Comparison of ENCODE assay signal across 21 cellular contexts in genomic region chr11:13679768-13680167, GRCh38. TPM values are rescaled to one million over a fixed set of nuclear protein-coding genes. Genes with fewer than 3 reads are reported as not detected.
DNase-seq lines count a peak whose midpoint lies in the region; ATAC-seq and TF ChIP-seq lines count a peak whose summit lies in the region.
"Had no signal": no experiment of that assay in that cellular context is flagged by ENCODE, and none has a peak within 500 bp of the region (broad histone marks: within the 10 kb centered on the region; RNA-seq: fewer than 3 reads in every experiment).

No MANE protein-coding gene starts in this region.

- no peaks in the 10 kb centered on the region for H3K27me3 Mint-ChIP-seq in natural killer cell (ENCODE audit: low read depth in 2 of 2)
- no peaks in the 10 kb centered on the region for H3K27me3 Mint-ChIP-seq in activated CD4-positive, alpha-beta memory T cell treated with anti-CD3 and anti-CD28 coated beads for 36 hours
- H3K27me3 Mint-ChIP-seq in type B pancreatic cell = no peaks in the 10 kb centered on the region
- no peaks in the 10 kb centered on the region for H3K27me3 Mint-ChIP-seq in activated T-helper 2 cell treated with anti-CD3 and anti-CD28 coated beads, Interferon-gamma antibody, Interleukin-2, Interleukin-4, amounts not matched to agents 10 μg/mL and 5 μg/mL and 100 μg/mL, durations not matched to agents 14 hours and 24 hours and 36 hours (ENCODE audit: low read depth)

- no peaks in the 10 kb centered on the region for H3K9me2 ChIP-seq in Loucy (replicated peaks; ENCODE audit: low read depth, low read length)

- H3K27ac Mint-ChIP-seq in natural killer cell = peak overlapping the region; percentile 71 to 87
- H3K27ac Mint-ChIP-seq in activated CD4-positive, alpha-beta memory T cell treated with anti-CD3 and anti-CD28 coated beads for 36 hours = no peak overlapping the region
- H3K27ac Mint-ChIP-seq in type B pancreatic cell = no peak overlapping the region
- no peak overlapping the region for H3K27ac Mint-ChIP-seq in activated T-helper 2 cell treated with anti-CD3 and anti-CD28 coated beads, Interferon-gamma antibody, Interleukin-2, Interleukin-4, amounts not matched to agents 10 μg/mL and 5 μg/mL and 100 μg/mL, durations not matched to agents 14 hours and 24 hours and 36 hours

- H3K4me1 Mint-ChIP-seq in natural killer cell (peaks cover 62 to 78% of the 10 kb centered on the region in 2 donors), type B pancreatic cell (ENCODE audit: unreplicated experiment) (peaks cover 19% of the 10 kb centered on the region)
- peaks cover 28% of the 10 kb centered on the region for H3K4me1 Mint-ChIP-seq in activated CD4-positive, alpha-beta memory T cell treated with anti-CD3 and anti-CD28 coated beads for 36 hours (ENCODE audit: low read depth)
- peaks cover 24% of the 10 kb centered on the region for H3K4me1 Mint-ChIP-seq in activated T-helper 2 cell treated with anti-CD3 and anti-CD28 coated beads, Interferon-gamma antibody, Interleukin-2, Interleukin-4, amounts not matched to agents 10 μg/mL and 5 μg/mL and 100 μg/mL, durations not matched to agents 14 hours and 24 hours and 36 hours (ENCODE audit: low read depth)

- no peaks in the 10 kb centered on the region for H3K36me3 ChIP-seq in Loucy (ENCODE audit: insufficient read depth, low read length)

- no peak for ATAC-seq in natural killer cell
- ATAC-seq in HG02981 (IDR thresholded peaks at IDR 0.05; ENCODE audit: unreplicated experiment) = no peak
- ATAC-seq: SK-N-SH treated with all-trans-retinoic acid at 6 μM for 48 hours had no signal

- DNase-seq in foreskin melanocyte = peak; percentile 76
- DNase-seq in natural killer cell = no peak
- DNase-seq in activated CD4-positive, alpha-beta memory T cell treated with anti-CD3 and anti-CD28 coated beads for 36 hours = no peak
- no peak for DNase-seq in type B pancreatic cell (ENCODE audit: extremely low spot score, unreplicated experiment)
- no peak for DNase-seq in activated T-helper 2 cell treated with anti-CD3 and anti-CD28 coated beads, Interferon-gamma antibody, Interleukin-2, Interleukin-4, amounts not matched to agents 10 μg/mL and 5 μg/mL and 100 μg/mL, durations not matched to agents 14 hours and 24 hours and 36 hours (ENCODE audit: low spot score)
- DNase-seq: ACHN; COR-L47; HCEC 1CT; NCI-H1092 treated with DMSO at 0.1 percent for 48 hours; NCI-H146; NCI-H2081; NCI-H2171 treated with DMSO at 0.1 percent for 48 hours; NCI-H446 treated with DMSO at 0.1 percent for 48 hours; NCI-H748 treated with DMSO at 0.1 percent for 48 hours; NK-92 treated with Interleukin-12 subunit alpha and Interleukin-12 subunit beta, amount 100 ng/mL, for 24 hours; RPMI8226; SHP77 treated with DMSO at 0.1 percent for 48 hours had no signal

- no peaks in the 10 kb centered on the region for H3F3A ChIP-seq in Loucy (ENCODE audit: low read depth)

- no peaks in the 10 kb centered on the region for H3K36me3 Mint-ChIP-seq in natural killer cell
- H3K36me3 Mint-ChIP-seq in activated CD4-positive, alpha-beta memory T cell treated with anti-CD3 and anti-CD28 coated beads for 36 hours = peaks cover 6% of the 10 kb centered on the region
- peaks cover 3% of the 10 kb centered on the region for H3K36me3 Mint-ChIP-seq in type B pancreatic cell
- H3K36me3 Mint-ChIP-seq in activated T-helper 2 cell treated with anti-CD3 and anti-CD28 coated beads, Interferon-gamma antibody, Interleukin-2, Interleukin-4, amounts not matched to agents 10 μg/mL and 5 μg/mL and 100 μg/mL, durations not matched to agents 14 hours and 24 hours and 36 hours (ENCODE audit: low read depth) = peaks cover 4% of the 10 kb centered on the region

- H4K20me1 ChIP-seq in Loucy (ENCODE audit: insufficient read depth, low read length, poor library complexity, severe bottlenecking) = peaks cover 85% of the 10 kb centered on the region

- no peak overlapping the region for H3K4me3 ChIP-seq in Loucy (ENCODE audit: low read length, poor library complexity, severe bottlenecking)
- H3K4me3 ChIP-seq: GM23248 had no signal

- no peaks in the 10 kb centered on the region for H3K9me3 ChIP-seq in Loucy (ENCODE audit: insufficient read depth, low read depth, low read length)

- H3K4me3 Mint-ChIP-seq in natural killer cell (peak overlapping the region; percentile 0), type B pancreatic cell (no peak overlapping the region)
- H3K4me3 Mint-ChIP-seq in activated CD4-positive, alpha-beta memory T cell treated with anti-CD3 and anti-CD28 coated beads for 36 hours = no peak overlapping the region
- no peak overlapping the region for H3K4me3 Mint-ChIP-seq in activated T-helper 2 cell treated with anti-CD3 and anti-CD28 coated beads, Interferon-gamma antibody, Interleukin-2, Interleukin-4, amounts not matched to agents 10 μg/mL and 5 μg/mL and 100 μg/mL, durations not matched to agents 14 hours and 24 hours and 36 hours (ENCODE audit: low read depth)

- CTCF ChIA-PET in activated CD4-positive, alpha-beta memory T cell treated with anti-CD3 and anti-CD28 coated beads for 36 hours (lab: Charles Lee) = no interaction called here

- H3K27me3 ChIP-seq in Loucy (ENCODE audit: insufficient read depth, low read length, poor library complexity, severe bottlenecking) = no peaks in the 10 kb centered on the region

- POLR2A ChIA-PET in activated CD4-positive, alpha-beta memory T cell treated with anti-CD3 and anti-CD28 coated beads for 36 hours (lab: Charles Lee) = no interaction called here

- H3K9me3 Mint-ChIP-seq in natural killer cell (no peaks in the 10 kb centered on the region), type B pancreatic cell (peaks cover 5% of the 10 kb centered on the region)
- H3K9me3 Mint-ChIP-seq in activated CD4-positive, alpha-beta memory T cell treated with anti-CD3 and anti-CD28 coated beads for 36 hours = no peaks in the 10 kb centered on the region
- H3K9me3 Mint-ChIP-seq in activated T-helper 2 cell treated with anti-CD3 and anti-CD28 coated beads, Interferon-gamma antibody, Interleukin-2, Interleukin-4, amounts not matched to agents 10 μg/mL and 5 μg/mL and 100 μg/mL, durations not matched to agents 14 hours and 24 hours and 36 hours = no peaks in the 10 kb centered on the region

- peaks cover 100% of the 10 kb centered on the region for H3K79me2 ChIP-seq in Loucy (ENCODE audit: insufficient read depth, low read length)

- H2AFZ ChIP-seq in Loucy (ENCODE audit: low read length) = no peak overlapping the region
- H2AFZ ChIP-seq: GM23248 had no signal

- H3K4me1 ChIP-seq in Loucy (ENCODE audit: insufficient read depth, low read length, poor library complexity, severe bottlenecking) = peaks cover 29% of the 10 kb centered on the region

- H3K9ac ChIP-seq in Loucy (ENCODE audit: low read depth, low read length, poor library complexity, severe bottlenecking) = no peak overlapping the region
- H3K9ac ChIP-seq: GM23248 had no signal

- H3K4me2 ChIP-seq in Loucy (ENCODE audit: low read depth, low read length, poor library complexity, severe bottlenecking) = peak overlapping the region; percentile 14

- intact Hi-C loops in natural killer cell (cut with micrococcal nuclease) = no loop called here
- intact Hi-C loops in activated CD4-positive, alpha-beta memory T cell treated with anti-CD3 and anti-CD28 coated beads for 36 hours (cut with micrococcal nuclease) = no loop called here
- intact Hi-C loops in activated T-helper 2 cell treated with anti-CD3 and anti-CD28 coated beads, Interferon-gamma antibody, Interleukin-2, Interleukin-4, amounts not matched to agents 10 μg/mL and 5 μg/mL and 100 μg/mL, durations not matched to agents 14 hours and 24 hours and 36 hours (cut with micrococcal nuclease) = no loop called here

- TF ChIP-seq CTCF in Loucy (conservative IDR thresholded peaks at IDR 0.05; ENCODE audit: low read length) (no peak), natural killer cell (IDR thresholded peaks at IDR 0.05) (no peak), type B pancreatic cell (conservative IDR thresholded peaks at IDR 0.05) (no peak)

RNA-seq across cellular contexts. Expression of gene FAR1, which starts 11.3 kb away (rescaled TPM):
- total RNA-seq in natural killer cell (10 to 100 TPM; 59.5 to 74.7 (median 74.6) TPM), type B pancreatic cell (ENCODE audit: low replicate concordance) (50.2 and 69.0 TPM in 2 replicates)
- 10 to 100 TPM; 39.5 to 41.3 TPM for total RNA-seq in activated CD4-positive, alpha-beta memory T cell treated with anti-CD3 and anti-CD28 coated beads for 36 hours
- 57.6 and 59.7 TPM in 2 replicates for total RNA-seq in activated T-helper 2 cell treated with anti-CD3 and anti-CD28 coated beads, Interferon-gamma antibody, Interleukin-2, Interleukin-4, amounts not matched to agents 10 μg/mL and 5 μg/mL and 100 μg/mL, durations not matched to agents 14 hours and 24 hours and 36 hours

Comparison
In these comparisons a context has a peak if more than half of its experiments do, and no peak if none do; other contexts are left out.
1. H3K27ac Mint-ChIP-seq: peak in natural killer cell (2 of 2); none in activated CD4-positive, alpha-beta memory T cell treated with anti-CD3 and anti-CD28 coated beads for 36 hours (single experiment), type B pancreatic cell (single experiment) and activated T-helper 2 cell treated with anti-CD3 and anti-CD28 coated beads, Interferon-gamma antibody, Interleukin-2, Interleukin-4, amounts not matched to agents 10 μg/mL and 5 μg/mL and 100 μg/mL, durations not matched to agents 14 hours and 24 hours and 36 hours (single experiment).